1 cellular context compared by ENCODE assay signal in the genomic region with DNA sequence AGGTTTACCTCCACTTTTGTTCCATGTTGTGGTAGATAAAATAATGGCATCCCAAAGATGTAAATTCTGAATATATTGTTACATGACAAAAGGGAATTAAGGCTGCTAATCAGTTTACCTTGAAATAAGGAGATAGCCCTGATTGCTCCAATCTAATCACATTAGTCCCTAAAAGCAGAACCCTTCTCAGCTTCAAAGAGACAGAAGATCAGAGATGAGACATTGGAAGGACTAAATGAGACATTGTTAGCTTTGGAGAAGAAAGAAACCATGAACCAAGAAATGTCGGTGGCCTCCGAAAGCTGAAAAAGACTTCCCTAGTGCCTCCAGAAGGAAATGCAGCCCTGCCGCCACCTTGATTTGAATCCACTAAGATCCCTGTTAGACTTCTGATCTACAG.
TF ChIP-seq lines count a peak whose summit lies in the region.

No MANE protein-coding gene starts in this region.

TF ChIP-seq in HCT116, 20 proteins besides CTCF, POLR2A, EP300 and RAD21 (continued from another document):
- TF ChIP-seq, protein P1, sequence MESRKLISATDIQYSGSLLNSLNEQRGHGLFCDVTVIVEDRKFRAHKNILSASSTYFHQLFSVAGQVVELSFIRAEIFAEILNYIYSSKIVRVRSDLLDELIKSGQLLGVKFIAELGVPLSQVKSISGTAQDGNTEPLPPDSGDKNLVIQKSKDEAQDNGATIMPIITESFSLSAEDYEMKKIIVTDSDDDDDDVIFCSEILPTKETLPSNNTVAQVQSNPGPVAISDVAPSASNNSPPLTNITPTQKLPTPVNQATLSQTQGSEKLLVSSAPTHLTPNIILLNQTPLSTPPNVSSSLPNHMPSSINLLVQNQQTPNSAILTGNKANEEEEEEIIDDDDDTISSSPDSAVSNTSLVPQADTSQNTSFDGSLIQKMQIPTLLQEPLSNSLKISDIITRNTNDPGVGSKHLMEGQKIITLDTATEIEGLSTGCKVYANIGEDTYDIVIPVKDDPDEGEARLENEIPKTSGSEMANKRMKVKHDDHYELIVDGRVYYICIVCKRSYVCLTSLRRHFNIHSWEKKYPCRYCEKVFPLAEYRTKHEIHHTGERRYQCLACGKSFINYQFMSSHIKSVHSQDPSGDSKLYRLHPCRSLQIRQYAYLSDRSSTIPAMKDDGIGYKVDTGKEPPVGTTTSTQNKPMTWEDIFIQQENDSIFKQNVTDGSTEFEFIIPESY (IDR thresholded peaks at IDR 0.05; ENCODE audit: extremely low read depth, insufficient replicate concordance, low read length) = no peak
- TF ChIP-seq EZH2phosphoT487 (IDR thresholded peaks at IDR 0.05; ENCODE audit: borderline replicate concordance) (no peak), POLR2AphosphoS5 (IDR thresholded peaks at IDR 0.05; ENCODE audit: low read depth, low read length) (no peak), EZH2 (IDR thresholded peaks at IDR 0.05) (no peak), SP1 (IDR thresholded peaks at IDR 0.05; ENCODE audit: low read depth) (no peak), ELF1 (IDR thresholded peaks at IDR 0.05; ENCODE audit: borderline replicate concordance, low read depth) (no peak), ZNF274 (IDR thresholded peaks at IDR 0.05; ENCODE audit: low read depth, low read length) (no peak), FOSL1 (IDR thresholded peaks at IDR 0.05; ENCODE audit: low read depth) (no peak), CBX3 (IDR thresholded peaks at IDR 0.05; ENCODE audit: low read depth) (no peak), ZFX (IDR thresholded peaks at IDR 0.05) (no peak)
- TF ChIP-seq, protein P2, sequence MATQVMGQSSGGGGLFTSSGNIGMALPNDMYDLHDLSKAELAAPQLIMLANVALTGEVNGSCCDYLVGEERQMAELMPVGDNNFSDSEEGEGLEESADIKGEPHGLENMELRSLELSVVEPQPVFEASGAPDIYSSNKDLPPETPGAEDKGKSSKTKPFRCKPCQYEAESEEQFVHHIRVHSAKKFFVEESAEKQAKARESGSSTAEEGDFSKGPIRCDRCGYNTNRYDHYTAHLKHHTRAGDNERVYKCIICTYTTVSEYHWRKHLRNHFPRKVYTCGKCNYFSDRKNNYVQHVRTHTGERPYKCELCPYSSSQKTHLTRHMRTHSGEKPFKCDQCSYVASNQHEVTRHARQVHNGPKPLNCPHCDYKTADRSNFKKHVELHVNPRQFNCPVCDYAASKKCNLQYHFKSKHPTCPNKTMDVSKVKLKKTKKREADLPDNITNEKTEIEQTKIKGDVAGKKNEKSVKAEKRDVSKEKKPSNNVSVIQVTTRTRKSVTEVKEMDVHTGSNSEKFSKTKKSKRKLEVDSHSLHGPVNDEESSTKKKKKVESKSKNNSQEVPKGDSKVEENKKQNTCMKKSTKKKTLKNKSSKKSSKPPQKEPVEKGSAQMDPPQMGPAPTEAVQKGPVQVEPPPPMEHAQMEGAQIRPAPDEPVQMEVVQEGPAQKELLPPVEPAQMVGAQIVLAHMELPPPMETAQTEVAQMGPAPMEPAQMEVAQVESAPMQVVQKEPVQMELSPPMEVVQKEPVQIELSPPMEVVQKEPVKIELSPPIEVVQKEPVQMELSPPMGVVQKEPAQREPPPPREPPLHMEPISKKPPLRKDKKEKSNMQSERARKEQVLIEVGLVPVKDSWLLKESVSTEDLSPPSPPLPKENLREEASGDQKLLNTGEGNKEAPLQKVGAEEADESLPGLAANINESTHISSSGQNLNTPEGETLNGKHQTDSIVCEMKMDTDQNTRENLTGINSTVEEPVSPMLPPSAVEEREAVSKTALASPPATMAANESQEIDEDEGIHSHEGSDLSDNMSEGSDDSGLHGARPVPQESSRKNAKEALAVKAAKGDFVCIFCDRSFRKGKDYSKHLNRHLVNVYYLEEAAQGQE (IDR thresholded peaks at IDR 0.05; ENCODE audit: low read depth) = no peak
- TF ChIP-seq, protein P3, sequence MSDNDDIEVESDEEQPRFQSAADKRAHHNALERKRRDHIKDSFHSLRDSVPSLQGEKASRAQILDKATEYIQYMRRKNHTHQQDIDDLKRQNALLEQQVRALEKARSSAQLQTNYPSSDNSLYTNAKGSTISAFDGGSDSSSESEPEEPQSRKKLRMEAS (IDR thresholded peaks at IDR 0.05) = no peak
